ENCODE assay signal across 8 cellular contexts in genomic region chr7:108415821-108416536, GRCh38. TPM values are rescaled to one million over a fixed set of nuclear protein-coding genes. Genes with fewer than 3 reads are reported as not detected.
A peak's percentile ranks its signal among the peaks of the same experiment; 100 is the strongest.
DNase-seq lines count a peak whose midpoint lies in the region; ATAC-seq and TF ChIP-seq lines count a peak whose summit lies in the region.

No MANE protein-coding gene starts in this region.

- peaks cover 12% of the 10 kb centered on the region for H3K36me3 Mint-ChIP-seq in brain

- no peak for TF ChIP-seq CTCF in brain (conservative IDR thresholded peaks at IDR 0.05)

- peaks cover 69% of the 10 kb centered on the region for H3K4me1 Mint-ChIP-seq in brain

- H3K9me3 ChIP-seq in effector memory CD4-positive, alpha-beta T cell (ENCODE audit: control insufficient read depth, low read length): no peaks in the 10 kb centered on the region

- H3K27ac Mint-ChIP-seq in brain: peak overlapping the region; percentile 75 to 98 (median 87)

- H3K27me3 ChIP-seq in effector memory CD4-positive, alpha-beta T cell (replicated peaks; ENCODE audit: control insufficient read depth, insufficient read depth, low read length, poor library complexity, severe bottlenecking): peaks cover 7% of the 10 kb centered on the region

- no peaks in the 10 kb centered on the region for H3K36me3 ChIP-seq in effector memory CD4-positive, alpha-beta T cell (ENCODE audit: control insufficient read depth, insufficient read depth, low read length)

- ATAC-seq in GM19035 (IDR thresholded peaks at IDR 0.05; ENCODE audit: unreplicated experiment) (peak; percentile 86), HG03108 (IDR thresholded peaks at IDR 0.05; ENCODE audit: unreplicated experiment) (peak; percentile 81)

- H3K4me1 ChIP-seq in effector memory CD4-positive, alpha-beta T cell (ENCODE audit: control insufficient read depth, insufficient read depth, low read length, poor library complexity, severe bottlenecking): no peaks in the 10 kb centered on the region

- no peak overlapping the region for H3K4me3 ChIP-seq in effector memory CD4-positive, alpha-beta T cell (ENCODE audit: insufficient read depth, low read depth, low read length, poor library complexity, severe bottlenecking)

- peaks cover 6% of the 10 kb centered on the region for H3K27me3 Mint-ChIP-seq in brain

- no peak overlapping the region for H3K27ac ChIP-seq in effector memory CD4-positive, alpha-beta T cell (ENCODE audit: insufficient read depth, low read length, poor library complexity, severe bottlenecking)

- peak overlapping the region; percentile 14 to 77 (median 54) for H3K4me3 Mint-ChIP-seq in brain

- H3K9me3 Mint-ChIP-seq in brain: peaks cover 0 to 14% (median 7%) of the 10 kb centered on the region in 5 experiments

- DNase-seq in DMS79 (lab: John Stamatoyannopoulos, UW): peak; percentile 39
- DNase-seq in NCI-H526 treated with DMSO at 0.1 percent for 48 hours (lab: John Stamatoyannopoulos, UW): peak; percentile 85
- DNase-seq in non-pigmented ciliary epithelial cell (ENCODE audit: low read depth): peak; percentile 51
- no peak for DNase-seq in 8988T
- DNase-seq in effector memory CD4-positive, alpha-beta T cell: no peak

RNA-seq across cellular contexts. Expression of gene NRCAM, which starts 40.3 kb away (rescaled TPM):
- 106 TPM for polyA plus RNA-seq in brain (ENCODE audit: insufficient read depth, low read depth, low replicate concordance)

Comparison
In these comparisons a context has a peak if more than half of its experiments do, and no peak if none do; other contexts are left out.
1. DNase-seq: peak in DMS79 (single experiment), NCI-H526 treated with DMSO at 0.1 percent for 48 hours (single experiment) and non-pigmented ciliary epithelial cell (single experiment); none in 8988T (single experiment) and effector memory CD4-positive, alpha-beta T cell (0 of 3).